Comparison of ENCODE assay signal across 18 cellular contexts in the genomic region with DNA sequence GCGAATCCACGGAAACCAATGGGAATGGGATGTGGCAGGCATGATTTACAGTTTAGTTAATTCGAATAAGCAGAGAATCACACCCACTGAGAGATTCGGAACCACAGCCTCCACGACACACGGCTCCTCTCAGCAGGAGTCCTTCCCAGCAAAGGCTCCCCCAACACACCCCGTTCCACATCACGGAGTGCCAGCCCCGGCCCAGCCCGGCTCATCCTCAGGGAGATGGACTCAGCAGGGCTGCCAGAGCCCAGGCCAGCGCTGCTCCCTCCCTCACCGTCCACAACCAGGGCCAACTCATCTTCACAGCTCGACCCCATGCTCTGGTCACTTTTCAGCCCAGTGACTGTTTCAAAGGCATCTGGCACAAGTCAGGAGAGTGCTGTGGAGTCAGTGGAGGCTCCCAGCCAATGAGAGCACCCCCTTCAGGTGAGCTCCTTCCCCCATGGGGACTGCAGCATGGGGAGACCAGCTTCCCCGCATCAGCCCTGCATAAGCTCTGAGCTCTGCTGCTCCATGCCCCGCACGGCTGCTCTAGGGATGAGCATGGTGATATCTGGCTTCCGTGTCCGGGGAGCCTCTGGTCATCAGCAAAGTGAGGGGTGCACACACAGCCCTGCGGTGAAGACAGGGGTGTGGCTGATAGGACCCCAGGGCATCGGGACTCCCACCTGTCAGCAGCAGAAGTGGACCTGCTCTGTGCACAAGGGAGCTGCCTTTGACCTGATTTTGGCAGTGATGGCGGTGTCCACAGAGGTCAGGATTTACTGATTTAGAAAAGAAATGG.
DNase-seq lines count a peak whose midpoint lies in the region; ATAC-seq and TF ChIP-seq lines count a peak whose summit lies in the region.
"Had no signal": no experiment of that assay in that cellular context is flagged by ENCODE, and none has a peak within 500 bp of the region (broad histone marks: within the 10 kb centered on the region; RNA-seq: fewer than 3 reads in every experiment).

No MANE protein-coding gene starts in this region.

- CTCF ChIA-PET in WTC11 (lab: Charles Lee) = interaction anchor here (1.0 kb wide), 1 partner anchor 18 kb away, joined by 6 read pairs; no protein-coding TSS in a partner anchor

- H3K18ac ChIP-seq in neuronal stem cell (ENCODE audit: low read length) = peak overlapping the region; percentile 57

- no peaks in the 10 kb centered on the region for H3K9me2 ChIP-seq in GM23338 (ENCODE audit: insufficient read depth)

- peak overlapping the region; percentile 20 for H3K23ac ChIP-seq in neuronal stem cell (ENCODE audit: low read depth, low read length, poor library complexity)

- H3K9ac ChIP-seq in endodermal cell (ENCODE audit: extremely low read depth, low read length, poor library complexity, severe bottlenecking) (no peak overlapping the region), neuronal stem cell (ENCODE audit: low read depth, low read length, poor library complexity) (no peak overlapping the region)

- H2BK5ac ChIP-seq in neuronal stem cell (ENCODE audit: low read length) = no peak overlapping the region

- H3K4me2 ChIP-seq in GM23338 = no peak overlapping the region
- H3K4me2 ChIP-seq in neuronal stem cell (ENCODE audit: insufficient read depth, low read length, poor library complexity, severe bottlenecking) = no peak overlapping the region

- H3K36me3 ChIP-seq in GM23338 (ENCODE audit: insufficient read depth) (no peaks in the 10 kb centered on the region), endodermal cell (ENCODE audit: control insufficient read depth, insufficient read depth, low read length) (no peaks in the 10 kb centered on the region), neuronal stem cell (replicated peaks in 1 of 2; ENCODE audit: control insufficient read depth in 2 of 2, insufficient read depth in 2 of 2, low read length in 2 of 2) (no peaks in the 10 kb centered on the region)

- H3K4me3 Mint-ChIP-seq in GM23338 = no peak overlapping the region
- H3K4me3 Mint-ChIP-seq in WTC11 = no peak overlapping the region
- H3K4me3 Mint-ChIP-seq in endodermal cell = no peak overlapping the region
- H3K4me3 Mint-ChIP-seq: B cell; CD4-positive, alpha-beta T cell; IgD-negative memory B cell had no signal

- H3K9me3 Mint-ChIP-seq in GM23338 = no peaks in the 10 kb centered on the region
- H3K9me3 Mint-ChIP-seq in WTC11 = peaks cover 8% of the 10 kb centered on the region
- H3K9me3 Mint-ChIP-seq in endodermal cell = peaks cover 2% of the 10 kb centered on the region
- H3K9me3 Mint-ChIP-seq: CD4-positive, alpha-beta T cell had no signal

- H3K4me3 ChIP-seq in GM23338 (no peak overlapping the region), endodermal cell (ENCODE audit: low read length) (no peak overlapping the region), neuronal stem cell (ENCODE audit: low read length in 2 of 2) (no peak overlapping the region)

- peak; percentile 62 for ATAC-seq in GM23338
- peak; percentile 15; the same call in 1 of the 2 replicates for ATAC-seq in WTC11
- ATAC-seq in HG02981 (IDR thresholded peaks at IDR 0.05; ENCODE audit: unreplicated experiment) = no peak
- ATAC-seq: HCT116 had no signal

- no peaks in the 10 kb centered on the region for H4K20me1 ChIP-seq in GM23338 (replicated peaks; ENCODE audit: insufficient read depth)

- H3K14ac ChIP-seq in neuronal stem cell (ENCODE audit: low read length) = peak overlapping the region; percentile 38

- no peaks in the 10 kb centered on the region for H3K79me2 ChIP-seq in GM23338 (replicated peaks; ENCODE audit: insufficient read depth)

- H2BK12ac ChIP-seq in neuronal stem cell (ENCODE audit: low read length) = peak overlapping the region; percentile 41

- H3K27me3 ChIP-seq in GM23338 (ENCODE audit: insufficient read depth) (no peaks in the 10 kb centered on the region), endodermal cell (ENCODE audit: control insufficient read depth, insufficient read depth, low read length, poor library complexity, severe bottlenecking) (no peaks in the 10 kb centered on the region), neuronal stem cell (ENCODE audit: control insufficient read depth in 3 of 3, insufficient read depth in 3 of 3, low read depth in 1 of 3, low read length in 3 of 3) (no peaks in the 10 kb centered on the region)

- H4K8ac ChIP-seq in neuronal stem cell (ENCODE audit: low read depth, low read length) = no peak overlapping the region

- H3K4me1 ChIP-seq in GM23338 (ENCODE audit: insufficient read depth) (no peaks in the 10 kb centered on the region), endodermal cell (ENCODE audit: control insufficient read depth, insufficient read depth, low read length) (no peaks in the 10 kb centered on the region), neuronal stem cell (ENCODE audit: control insufficient read depth in 2 of 2, insufficient read depth in 1 of 2, low read depth in 1 of 2, low read length in 2 of 2) (peaks cover 2 to 3% of the 10 kb centered on the region in 2 donors)

- H3K4ac ChIP-seq in neuronal stem cell (ENCODE audit: low read length) = no peak overlapping the region

- H3K27me3 Mint-ChIP-seq in GM23338 (ENCODE audit: insufficient read depth, low read depth, poor library complexity) = peaks cover 2% of the 10 kb centered on the region
- no peaks in the 10 kb centered on the region for H3K27me3 Mint-ChIP-seq in WTC11 (ENCODE audit: low read depth)
- H3K27me3 Mint-ChIP-seq in endodermal cell (ENCODE audit: insufficient read depth) = peaks cover 1% of the 10 kb centered on the region
- H3K27me3 Mint-ChIP-seq: CD4-positive, alpha-beta T cell had no signal

- no peak overlapping the region for H4K91ac ChIP-seq in neuronal stem cell (ENCODE audit: low read depth, low read length, poor library complexity)

- DNase-seq in GM23338 (ENCODE audit: low spot score) = no peak
- no peak for DNase-seq in WTC11 (ENCODE audit: low spot score)
- peak; percentile 63 for DNase-seq in endodermal cell
- DNase-seq in neuronal stem cell (ENCODE audit: low spot score) = no peak
- no peak for DNase-seq in activated effector memory CD4-positive, alpha-beta T cell treated with anti-CD3 and anti-CD28 coated beads, Interleukin-2, amount 50 U/mL, for 16 hours
- DNase-seq in HT-29 (ENCODE audit: low spot score) = no peak
- DNase-seq in activated effector memory CD4-positive, alpha-beta T cell treated with Interleukin-2 at 50 U/mL for 16 hours = no peak
- DNase-seq: ACHN; C1 segment of cervical spinal cord; Calu3; CD4-positive, alpha-beta T cell; DMS 273 treated with DMSO at 0.1 percent for 48 hours; DMS79 treated with DMSO at 0.1 percent for 48 hours; EL had no signal

- H3K27ac ChIP-seq in GM23338 (ENCODE audit: low read depth) (no peak overlapping the region), endodermal cell (ENCODE audit: low read depth, low read length) (no peak overlapping the region), neuronal stem cell (replicated peaks; ENCODE audit: low read length) (no peak overlapping the region)

- peak in 1 of 2 experiments; percentile 22; a peak in 1 of 4 replicates for TF ChIP-seq CTCF in GM23338 (conservative IDR thresholded peaks at IDR 0.05; ENCODE audit: low read depth in 2 of 2)
- TF ChIP-seq CTCF in WTC11 (IDR thresholded peaks at IDR 0.05) = no peak
- no peak for TF ChIP-seq CTCF in endodermal cell (conservative IDR thresholded peaks at IDR 0.05)

- POLR2A ChIA-PET in WTC11 (lab: Charles Lee) = no interaction called here

- H2AFZ ChIP-seq in GM23338 (no peak overlapping the region), neuronal stem cell (ENCODE audit: low read length) (no peak overlapping the region)

- H3F3A ChIP-seq in GM23338 (replicated peaks; ENCODE audit: low read depth) = no peaks in the 10 kb centered on the region

- H3K4me1 Mint-ChIP-seq in GM23338 (peaks cover 8% of the 10 kb centered on the region; the same call in 2 of the 3 replicates), WTC11 (peaks cover 5% of the 10 kb centered on the region; the same call in 1 of the 2 replicates), endodermal cell (no peaks in the 10 kb centered on the region)
- H3K4me1 Mint-ChIP-seq: B cell, IgD-negative memory B cell had no signal

- peak overlapping the region; percentile 84 for H2AK5ac ChIP-seq in neuronal stem cell (ENCODE audit: low read depth, low read length)

- no peak overlapping the region for H2BK120ac ChIP-seq in neuronal stem cell (ENCODE audit: low read depth, low read length)

- H3K79me1 ChIP-seq in neuronal stem cell (ENCODE audit: low read depth, low read length) = no peaks in the 10 kb centered on the region

- WGBS in endodermal cell (ENCODE audit: insufficient coverage in 1 of 2, insufficient read length in 1 of 2), 2 experiments = 86 to 89% methylated on average over 13 to 21 of the region's 21 CpGs
- whole genome bisulfite sequencing in neuronal stem cell (ENCODE audit: extremely low coverage in 2 of 2, insufficient read length in 2 of 2, insufficient replicate concordance in 1 of 2), 2 donors = no CpG with 5 or more reads among the region's 21 CpGs

- H3K27ac Mint-ChIP-seq in GM23338 (no peak overlapping the region), WTC11 (no peak overlapping the region), endodermal cell (no peak overlapping the region)
- H3K27ac Mint-ChIP-seq: B cell; CD4-positive, alpha-beta T cell; IgD-negative memory B cell had no signal

- H3K36me3 Mint-ChIP-seq in GM23338 (ENCODE audit: low read depth) (no peaks in the 10 kb centered on the region; the same call in 1 of the 3 replicates), WTC11 (no peaks in the 10 kb centered on the region), endodermal cell (ENCODE audit: low read depth) (no peaks in the 10 kb centered on the region)
- H3K36me3 Mint-ChIP-seq: IgD-negative memory B cell had no signal

- H3K9me3 ChIP-seq in endodermal cell (ENCODE audit: control insufficient read depth, low read length) (no peaks in the 10 kb centered on the region), neuronal stem cell (replicated peaks in 1 of 2; ENCODE audit: control insufficient read depth in 2 of 2, insufficient read depth in 1 of 2, low read depth in 1 of 2, low read length in 2 of 2) (peaks cover 0 to 2% of the 10 kb centered on the region in 2 donors)

- H2BK15ac ChIP-seq in neuronal stem cell (ENCODE audit: low read length) = peak overlapping the region; percentile 92

TF ChIP-seq in GM23338, 12 proteins besides CTCF, POLR2A, EP300 and RAD21 (continues in another document):
- TF ChIP-seq STAT1 (IDR thresholded peaks at IDR 0.05; ENCODE audit: unreplicated experiment) (no peak), NANOG (IDR thresholded peaks at IDR 0.05; ENCODE audit: borderline replicate concordance) (no peak), EZH2phosphoT487 (IDR thresholded peaks at IDR 0.05; ENCODE audit: unreplicated experiment) (no peak), POLR2AphosphoS5 (IDR thresholded peaks at IDR 0.05; ENCODE audit: low read depth) (no peak), ZNF114 (CRISPR knock-in tag; IDR thresholded peaks at IDR 0.05) (no peak)

TF ChIP-seq in WTC11, 78 proteins besides CTCF, POLR2A, EP300 and RAD21 (continues in another document):
- TF ChIP-seq, protein P1, sequence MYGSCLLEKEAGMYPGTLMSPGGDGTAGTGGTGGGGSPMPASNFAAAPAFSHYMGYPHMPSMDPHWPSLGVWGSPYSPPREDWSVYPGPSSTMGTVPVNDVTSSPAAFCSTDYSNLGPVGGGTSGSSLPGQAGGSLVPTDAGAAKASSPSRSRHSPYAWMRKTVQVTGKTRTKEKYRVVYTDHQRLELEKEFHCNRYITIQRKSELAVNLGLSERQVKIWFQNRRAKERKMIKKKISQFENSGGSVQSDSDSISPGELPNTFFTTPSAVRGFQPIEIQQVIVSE (CRISPR knock-in tag; IDR thresholded peaks at IDR 0.05; ENCODE audit: borderline replicate concordance) = no peak
- TF ChIP-seq TCF7 (CRISPR knock-in tag; IDR thresholded peaks at IDR 0.05; ENCODE audit: low read depth) = no peak
